ENCODE assay signal across 10 cellular contexts in the genomic region with DNA sequence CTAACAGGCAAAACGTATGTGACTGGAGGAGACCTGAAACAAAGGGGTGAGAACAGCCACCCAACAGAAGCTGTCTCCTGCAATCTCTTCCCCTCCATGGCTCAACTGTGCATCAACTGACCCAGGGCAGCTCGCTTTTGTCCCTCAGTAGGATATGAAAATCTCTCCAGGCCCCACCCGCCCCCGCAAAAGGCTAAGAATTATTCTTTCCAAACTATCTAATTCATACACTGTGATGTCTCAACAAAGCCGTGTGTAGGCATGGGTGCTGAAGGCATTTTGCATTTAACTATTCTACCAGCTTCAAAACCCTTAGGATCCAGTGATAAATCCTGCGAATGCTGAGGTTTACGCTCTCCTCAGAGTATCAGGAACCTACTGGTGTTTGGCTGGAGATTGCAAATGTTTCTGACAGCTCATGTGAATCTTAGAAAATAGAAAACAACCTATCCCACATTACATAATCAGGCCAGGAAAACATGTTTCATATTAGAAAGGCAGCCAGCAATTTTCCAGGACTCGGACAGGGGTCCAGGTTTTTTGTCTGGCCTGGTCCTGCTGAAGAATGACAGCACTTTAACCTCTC. TPM values are rescaled to one million over a fixed set of nuclear protein-coding genes. Genes with fewer than 3 reads are reported as not detected.
A peak's percentile ranks its signal among the peaks of the same experiment; 100 is the strongest.
DNase-seq lines count a peak whose midpoint lies in the region; ATAC-seq, FAIRE-seq and TF ChIP-seq lines count a peak whose summit lies in the region.
"Had no signal": no experiment of that assay in that cellular context is flagged by ENCODE, and none has a peak within 500 bp of the region (broad histone marks: within the 10 kb centered on the region; RNA-seq: fewer than 3 reads in every experiment).

No MANE protein-coding gene starts in this region.

- TF ChIP-seq EP300 in K562 (IDR thresholded peaks at IDR 0.05; ENCODE audit: low read length) = no peak

- DNase-seq in K562 (ENCODE audit: extremely low read depth in 1 of 4, low spot score in 3 of 4) (no peak), right cardiac atrium (no peak), NCI-H1436 treated with DMSO at 0.1 percent for 48 hours (lab: John Stamatoyannopoulos, UW) (no peak)
- no peak for DNase-seq in activated T-cell treated with anti-CD3 and anti-CD28 coated beads, Interleukin-2, amount 50 U/mL, for 1 hour
- DNase-seq: stimulated activated CD4-positive, alpha-beta T cell treated with anti-CD3 and anti-CD28 coated beads, Interleukin-12 subunit alpha, Interleukin-12 subunit beta, amount 100 ng/mL, for 4 hours had no signal

- POLR2A ChIA-PET in HEK293 (lab: Yijun Ruan, JAX) = interaction anchor here (0.8 to 3.0 kb wide), 2 partner anchors 203 to 333 kb away, joined by 3 to 27 read pairs; partner anchors contain the start of gene INTS6
- POLR2A ChIA-PET in K562 (lab: Yijun Ruan, JAX) = interaction anchor here (0.6 to 1.9 kb wide), 7 partner anchors 10 to 526 kb away, joined by 3 to 8 read pairs (median 3); partner anchors contain the start of gene INTS6

- H3K4me2 ChIP-seq in K562 (ENCODE audit: insufficient read depth, low read length) (no peak overlapping the region), skeletal muscle satellite cell (ENCODE audit: low read length) (peak overlapping the region; percentile 57)
- H3K4me2 ChIP-seq: KMS-11 had no signal

- H3K4me1 ChIP-seq in HEK293 (ENCODE audit: control insufficient read depth, insufficient read depth, low read length) = peaks cover 13% of the 10 kb centered on the region
- H3K4me1 ChIP-seq in K562 (replicated peaks in 1 of 2; ENCODE audit: control insufficient read depth in 2 of 2, insufficient read depth in 2 of 2, low read length in 2 of 2) = peaks cover 5 to 12% of the 10 kb centered on the region in 2 experiments; a peak in 4 of 5 replicates
- peaks cover 16% of the 10 kb centered on the region for H3K4me1 ChIP-seq in right cardiac atrium (ENCODE audit: control insufficient read depth, insufficient read depth, low read length)
- peaks cover 20% of the 10 kb centered on the region for H3K4me1 ChIP-seq in skeletal muscle satellite cell (ENCODE audit: control insufficient read depth, insufficient read depth, low read length)

- H4K20me1 ChIP-seq in K562 (replicated peaks; ENCODE audit: control insufficient read depth, insufficient read depth, low read length) = no peaks in the 10 kb centered on the region

- 36% methylated on average over 8 of the region's 8 CpGs for WGBS in K562 (ENCODE audit: insufficient coverage, low coverage, missing lambda C conversion rate)
- 27% methylated on average over 8 of the region's 8 CpGs for WGBS in right cardiac atrium

- H3K4me3 ChIP-seq in HEK293 (ENCODE audit: low read depth, low read length) (no peak overlapping the region), K562 (no peak overlapping the region), right cardiac atrium (ENCODE audit: low read length) (no peak overlapping the region), skeletal muscle satellite cell (ENCODE audit: low read length) (peak overlapping the region; percentile 35)

- H3K27me3 ChIP-seq in K562 (ENCODE audit: control insufficient read depth in 2 of 2, insufficient read depth in 2 of 2, low read length in 2 of 2) (0 out of 5 replicates have a peak, but pooled peaks cover 0 to 4% of the 10 kb centered on the region in 2 experiments), right cardiac atrium (ENCODE audit: control insufficient read depth, insufficient read depth) (no peaks in the 10 kb centered on the region), skeletal muscle satellite cell (ENCODE audit: control insufficient read depth, insufficient read depth, low read length) (no peaks in the 10 kb centered on the region)

- in situ Hi-C loops in K562 (cut with MboI) = no loop called here

- intact Hi-C loops in K562 (cut with micrococcal nuclease) (no loop called here), right cardiac atrium (cut with DNase I) (loop anchor here in 1 of 4 donors (10.0 kb wide), 1 partner anchor 332 kb away; the partner anchor contains the start of gene INTS6)

- no peak overlapping the region; a peak in 1 of 4 replicates for H3K9ac ChIP-seq in K562 (ENCODE audit: insufficient read depth in 1 of 2, low read depth in 2 of 2, low read length in 2 of 2)
- H3K9ac ChIP-seq in skeletal muscle satellite cell (ENCODE audit: low read depth, low read length) = no peak overlapping the region
- H3K9ac ChIP-seq: KMS-11 had no signal

- peak overlapping the region; percentile 22 for H3K27ac ChIP-seq in HEK293 (ENCODE audit: extremely low read depth, low read depth, low read length)
- no peak overlapping the region for H3K27ac ChIP-seq in K562 (ENCODE audit: extremely low read depth, low read depth, low read length)
- H3K27ac ChIP-seq in right cardiac atrium (ENCODE audit: low read length) = peak overlapping the region; percentile 85
- H3K27ac ChIP-seq: KMS-11 had no signal

- H3K9me1 ChIP-seq in K562 (ENCODE audit: control insufficient read depth, insufficient read depth, low read length) = no peaks in the 10 kb centered on the region

- ATAC-seq in K562 (no peak), right cardiac atrium (peak in 1 of 2 donors; percentile 5), HG03565 (IDR thresholded peaks at IDR 0.05; ENCODE audit: unreplicated experiment) (no peak)
- ATAC-seq in activated CD4-positive, CD25-positive, alpha-beta regulatory T cell treated with anti-CD3 and anti-CD28 coated beads, Interleukin-2, amount 50 U/mL, for 24 hours = no peak

- no TSS peak for BruUV-seq in K562 (replicated peaks; lab: Mats Ljungman, UMichigan)

- TF ChIP-seq RAD21 in K562 (CRISPR knock-in tag; conservative IDR thresholded peaks at IDR 0.05 in 1 of 2, IDR thresholded peaks at IDR 0.05 in 1 of 2) = no peak

- CTCF ChIA-PET in HEK293 (lab: Yijun Ruan, JAX) (interaction anchor here (0.6 to 2.7 kb wide), 2 partner anchors 11 to 1895 kb away, joined by 3 to 16 read pairs; no protein-coding TSS in a partner anchor), K562 (lab: Yijun Ruan, JAX; ENCODE audit: low intra/inter-chr PET ratio) (no interaction called here)

- no peaks in the 10 kb centered on the region for H3K79me2 ChIP-seq in K562 (ENCODE audit: control insufficient read depth, insufficient read depth, low read length)

- TF ChIP-seq CTCF in HEK293 (tag by site-specific recombination; IDR thresholded peaks at IDR 0.05) (no peak), K562 (IDR thresholded peaks at IDR 0.05 in 2 of 3, conservative IDR thresholded peaks at IDR 0.05 in 1 of 3; ENCODE audit: insufficient read depth in 2 of 3, low read depth in 1 of 3, low read length in 3 of 3) (no peak)

- FAIRE-seq in K562 (lab: Jason Lieb, UNC) = no peak

- no peak overlapping the region for H2AFZ ChIP-seq in K562 (ENCODE audit: low read depth, low read length)

- H3K36me3 ChIP-seq in HEK293 (ENCODE audit: control insufficient read depth in 2 of 2, insufficient read depth in 1 of 2, low read length in 2 of 2) = no peaks in the 10 kb centered on the region
- H3K36me3 ChIP-seq in K562 (ENCODE audit: control insufficient read depth, insufficient read depth, low read length) = no peaks in the 10 kb centered on the region
- H3K36me3 ChIP-seq in skeletal muscle satellite cell (ENCODE audit: insufficient read depth, low read length) = no peaks in the 10 kb centered on the region

- H3K9me3 ChIP-seq in HEK293 (ENCODE audit: control insufficient read depth, insufficient read depth, low read depth, low read length) (no peaks in the 10 kb centered on the region), K562 (replicated peaks; ENCODE audit: control insufficient read depth, insufficient read depth, low read depth, low read length) (no peaks in the 10 kb centered on the region), right cardiac atrium (ENCODE audit: control insufficient read depth, low read length) (no peaks in the 10 kb centered on the region), skeletal muscle satellite cell (replicated peaks; ENCODE audit: low read length) (no peaks in the 10 kb centered on the region)

- TF ChIP-seq POLR2A in K562 (conservative IDR thresholded peaks at IDR 0.05) = no peak

RNA-seq across cellular contexts. Expression of gene DHRS12, which starts 17.4 kb away (rescaled TPM):
- 1.9 and 3.0 TPM in 2 replicates for total RNA-seq in K562 (2011; cell fraction: chromatin; rRNA removed; ENCODE audit: low replicate concordance)
- total RNA-seq in K562 (2011; cell fraction: nucleolus; rRNA removed) = 1.0 and 1.2 TPM in 2 replicates
- total RNA-seq in K562 (2011; cell fraction: nucleoplasm; rRNA removed) = 2.5 TPM in 2 replicates
- 0.94 and 1.8 TPM in 2 replicates for total RNA-seq in K562 (2014; rRNA removed)
- 0.77 and 1.5 TPM in 2 replicates for total RNA-seq in K562 (2014; rRNA removed; fragmentation: Illumina TruSeq; extraction: Trizol)
- 0.76 and 1.5 TPM in 2 replicates for total RNA-seq in K562 (2015; rRNA removed; fragmentation: Illumina TruSeq; extraction: Trizol)
- total RNA-seq in K562 (2021) = 1.1 and 1.2 TPM in 2 replicates
- 2.4 and 2.7 TPM in 2 replicates for polyA plus RNA-seq in K562 (2011; rRNA removed)
- polyA plus RNA-seq in K562 (2011; cell fraction: cytosol; rRNA removed) = 1.2 and 1.4 TPM in 2 replicates
- polyA plus RNA-seq in K562 (2011; cell fraction: nucleus; rRNA removed) = 3.3 and 4.5 TPM in 2 replicates
- 2.3 and 2.4 TPM in 2 replicates for polyA plus RNA-seq in K562 (2012)
- polyA plus RNA-seq in K562 (2014; fragmentation: Illumina TruSeq; extraction: Trizol) = 0.93 and 0.98 TPM in 2 replicates
- under 1 TPM; 0.62 to 0.69 TPM for polyA plus RNA-seq in K562 (2014; fragmentation: Nextera tagmentation; extraction: Ambion mirVana)
- 0.82 and 1.1 TPM in 2 replicates for polyA plus RNA-seq in K562 (2014; rRNA removed)
- 0.88 and 1.7 TPM in 2 replicates for polyA minus RNA-seq in K562 (2011; rRNA and poly(A)+ RNA removed)
- not detected in 2 replicates for polyA minus RNA-seq in K562 (2011; cell fraction: cytosol; rRNA and poly(A)+ RNA removed)
- polyA minus RNA-seq in K562 (2011; cell fraction: nucleus; rRNA and poly(A)+ RNA removed) = 1.5 and 2.3 TPM in 2 replicates
- 10 to 100 TPM; 11.1 to 13.6 (median 12.2) TPM for total RNA-seq in right cardiac atrium
- 16.5 TPM for polyA plus RNA-seq in right cardiac atrium
- total RNA-seq in skeletal muscle satellite cell (2012; rRNA removed) = 2.5 and 2.8 TPM in 2 replicates

RNA-seq across cellular contexts. Expression of gene TMEM272, which starts 58.5 kb away (rescaled TPM):
- 0.30 and 0.48 TPM in 2 replicates for total RNA-seq in K562 (2011; cell fraction: chromatin; rRNA removed; ENCODE audit: low replicate concordance)
- 0.13 and 0.17 TPM in 2 replicates for total RNA-seq in K562 (2011; cell fraction: nucleolus; rRNA removed)
- 0.44 and 0.53 TPM in 2 replicates for total RNA-seq in K562 (2011; cell fraction: nucleoplasm; rRNA removed)
- total RNA-seq in K562 (2014; rRNA removed) (0.04 TPM in 1 of 2 replicates, not detected in the other), K562 (2014; rRNA removed; fragmentation: Illumina TruSeq; extraction: Trizol) (0.04 and 0.06 TPM in 2 replicates), K562 (2015; rRNA removed; fragmentation: Illumina TruSeq; extraction: Trizol) (0.11 and 0.15 TPM in 2 replicates), K562 (2021) (0.09 and 0.16 TPM in 2 replicates), right cardiac atrium (1 to 10 TPM; 2.7 to 8.2 (median 4.7) TPM)
- polyA plus RNA-seq in K562 (2011; rRNA removed) (0.04 and 0.07 TPM in 2 replicates), K562 (2014; fragmentation: Illumina TruSeq; extraction: Trizol) (0.06 and 0.15 TPM in 2 replicates), K562 (2014; fragmentation: Nextera tagmentation; extraction: Ambion mirVana) (under 1 TPM in 1 of 2 experiments, not detected in 1; 0.07 TPM), K562 (2014; rRNA removed) (0.05 and 0.09 TPM in 2 replicates), right cardiac atrium (3.4 TPM)
- 0.01 and 0.06 TPM in 2 replicates for polyA plus RNA-seq in K562 (2011; cell fraction: cytosol; rRNA removed)
- 0.40 and 0.91 TPM in 2 replicates for polyA plus RNA-seq in K562 (2011; cell fraction: nucleus; rRNA removed)
- polyA plus RNA-seq in K562 (2012) = 0.09 and 0.11 TPM in 2 replicates
- polyA minus RNA-seq in K562 (2011; rRNA and poly(A)+ RNA removed) = 0.07 and 0.21 TPM in 2 replicates
- polyA minus RNA-seq in K562 (2011; cell fraction: cytosol; rRNA and poly(A)+ RNA removed) = not detected in 2 replicates
- 0.13 and 0.33 TPM in 2 replicates for polyA minus RNA-seq in K562 (2011; cell fraction: nucleus; rRNA and poly(A)+ RNA removed)
- total RNA-seq in skeletal muscle satellite cell (2012; rRNA removed) = not detected in 2 replicates
